In the genomic region with DNA sequence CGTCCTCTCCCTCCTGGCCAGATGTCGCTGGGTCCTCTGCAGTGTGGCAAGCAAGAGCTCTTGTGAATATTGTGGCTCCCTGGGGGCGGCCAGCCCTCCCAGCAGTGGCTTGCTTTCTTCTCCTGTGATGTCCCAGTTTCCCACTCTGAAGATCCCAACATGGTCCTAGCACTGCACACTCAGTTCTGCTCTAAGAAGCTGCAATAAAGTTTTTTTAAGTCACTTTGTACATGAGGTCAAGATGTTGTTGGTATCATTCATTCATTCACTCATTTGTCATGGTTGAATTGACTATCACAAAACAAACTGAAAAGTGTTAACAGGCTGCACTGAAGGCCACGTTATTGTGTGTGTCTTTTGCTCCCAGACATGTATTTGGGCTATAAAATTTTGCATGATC, we compare ENCODE assay signal across 25 cellular contexts. TPM values are rescaled to one million over a fixed set of nuclear protein-coding genes. Genes with fewer than 3 reads are reported as not detected.
DNase-seq lines count a peak whose midpoint lies in the region; ATAC-seq, FAIRE-seq and TF ChIP-seq lines count a peak whose summit lies in the region.
"Had no signal": no experiment of that assay in that cellular context is flagged by ENCODE, and none has a peak within 500 bp of the region (broad histone marks: within the 10 kb centered on the region; RNA-seq: fewer than 3 reads in every experiment).

No MANE protein-coding gene starts in this region.

- H3K27me3 ChIP-seq in K562 (ENCODE audit: control insufficient read depth in 2 of 2, insufficient read depth in 2 of 2, low read length in 2 of 2) = peaks cover 22 to 36% of the 10 kb centered on the region in 2 experiments
- peaks cover 22% of the 10 kb centered on the region for H3K27me3 ChIP-seq in osteoblast (ENCODE audit: insufficient read depth, low read length)
- no peaks in the 10 kb centered on the region for H3K27me3 ChIP-seq in thyroid gland
- H3K27me3 ChIP-seq: BLaER1 had no signal

- H3K9ac ChIP-seq in K562 (ENCODE audit: insufficient read depth in 1 of 2, low read depth in 2 of 2, low read length in 2 of 2) = no peak overlapping the region
- H3K9ac ChIP-seq: BLaER1, GM23248 had no signal

- H3K79me2 ChIP-seq in K562 (ENCODE audit: control insufficient read depth, insufficient read depth, low read length) (no peaks in the 10 kb centered on the region), osteoblast (ENCODE audit: insufficient read depth, low read length) (no peaks in the 10 kb centered on the region)

- H3K9me1 ChIP-seq in K562 (ENCODE audit: control insufficient read depth, insufficient read depth, low read length) = no peaks in the 10 kb centered on the region

- TF ChIP-seq POLR2A in K562 (conservative IDR thresholded peaks at IDR 0.05) = no peak
- TF ChIP-seq POLR2A in thyroid gland (IDR thresholded peaks at IDR 0.05) = no peak

- no peaks in the 10 kb centered on the region for H3K9me3 Mint-ChIP-seq in activated naive CD4-positive, alpha-beta T cell treated with anti-CD3 and anti-CD28 coated beads, Interleukin-2, amount 50 U/mL, for 24 hours
- H3K9me3 Mint-ChIP-seq: CD4-positive, alpha-beta T cell; CD8-positive, alpha-beta memory T cell; H9 had no signal

- H3K27ac ChIP-seq in K562 (ENCODE audit: extremely low read depth, low read depth, low read length) = no peak overlapping the region
- no peak overlapping the region for H3K27ac ChIP-seq in osteoblast (ENCODE audit: low read depth, low read length)
- no peak overlapping the region for H3K27ac ChIP-seq in thyroid gland
- H3K27ac ChIP-seq: 22Rv1, BLaER1, C4-2B, GM23248 had no signal

- DNase-seq in activated naive CD4-positive, alpha-beta T cell treated with anti-CD3 and anti-CD28 coated beads, Interleukin-2, amount 50 U/mL, for 16 hours = no peak
- DNase-seq in K562 (ENCODE audit: extremely low read depth in 1 of 4, low spot score in 3 of 4) = no peak
- DNase-seq in osteoblast (ENCODE audit: insufficient read length, low spot score, missing footprints) = peak; percentile 62
- no peak for DNase-seq in thyroid gland
- no peak for DNase-seq in activated CD8-positive, alpha-beta memory T cell treated with anti-CD3 and anti-CD28 coated beads for 24 hours
- DNase-seq: CD4-positive, alpha-beta T cell; CD8-positive, alpha-beta memory T cell; DMS 273 treated with DMSO at 0.1 percent for 48 hours; DMS79; EL; GDM1; GM23248; H9 had no signal

- no peak for TF ChIP-seq RAD21 in K562 (CRISPR knock-in tag; conservative IDR thresholded peaks at IDR 0.05 in 1 of 2, IDR thresholded peaks at IDR 0.05 in 1 of 2)

- peaks cover 3% of the 10 kb centered on the region for H3K27me3 Mint-ChIP-seq in activated naive CD4-positive, alpha-beta T cell treated with anti-CD3 and anti-CD28 coated beads, Interleukin-2, amount 50 U/mL, for 24 hours

- peak overlapping the region; percentile 26 for H3K27ac Mint-ChIP-seq in activated naive CD4-positive, alpha-beta T cell treated with anti-CD3 and anti-CD28 coated beads, Interleukin-2, amount 50 U/mL, for 24 hours
- H3K27ac Mint-ChIP-seq: B cell; CD4-positive, alpha-beta T cell; CD8-positive, alpha-beta memory T cell; H9 had no signal

- BruUV-seq in K562 (replicated peaks; lab: Mats Ljungman, UMichigan) = no TSS peak

- no peak overlapping the region for H3K4me3 Mint-ChIP-seq in activated naive CD4-positive, alpha-beta T cell treated with anti-CD3 and anti-CD28 coated beads, Interleukin-2, amount 50 U/mL, for 24 hours
- H3K4me3 Mint-ChIP-seq: B cell; CD4-positive, alpha-beta T cell; CD8-positive, alpha-beta memory T cell; H9 had no signal

- CTCF ChIA-PET in K562 (lab: Yijun Ruan, JAX; ENCODE audit: low intra/inter-chr PET ratio) = no interaction called here

- H3K9me3 ChIP-seq in K562 (replicated peaks; ENCODE audit: control insufficient read depth, insufficient read depth, low read depth, low read length) (no peaks in the 10 kb centered on the region), osteoblast (ENCODE audit: low read depth, low read length) (no peaks in the 10 kb centered on the region), thyroid gland (no peaks in the 10 kb centered on the region)
- H3K9me3 ChIP-seq: BLaER1 had no signal

- H4K20me1 ChIP-seq in K562 (replicated peaks; ENCODE audit: control insufficient read depth, insufficient read depth, low read length) = no peaks in the 10 kb centered on the region
- H4K20me1 ChIP-seq in osteoblast (ENCODE audit: insufficient read depth, low read length) = no peaks in the 10 kb centered on the region
- H4K20me1 ChIP-seq: BLaER1 had no signal

- 0% methylated on average over 4 of the region's 4 CpGs for WGBS in K562 (ENCODE audit: insufficient coverage, low coverage, missing lambda C conversion rate)
- 71 to 79% methylated on average over 4 of the region's 4 CpGs for WGBS in thyroid gland, 2 donors

- no peaks in the 10 kb centered on the region for H3K36me3 Mint-ChIP-seq in activated naive CD4-positive, alpha-beta T cell treated with anti-CD3 and anti-CD28 coated beads, Interleukin-2, amount 50 U/mL, for 24 hours
- H3K36me3 Mint-ChIP-seq: CD8-positive, alpha-beta memory T cell had no signal

- TF ChIP-seq CTCF in K562 (IDR thresholded peaks at IDR 0.05 in 2 of 3, conservative IDR thresholded peaks at IDR 0.05 in 1 of 3; ENCODE audit: insufficient read depth in 2 of 3, low read depth in 1 of 3, low read length in 3 of 3) (no peak), osteoblast (IDR thresholded peaks at IDR 0.05; ENCODE audit: extremely low read depth, low read depth, low read length) (no peak), thyroid gland (IDR thresholded peaks at IDR 0.05) (no peak)

- H3K36me3 ChIP-seq in K562 (ENCODE audit: control insufficient read depth, insufficient read depth, low read length) (no peaks in the 10 kb centered on the region), osteoblast (ENCODE audit: insufficient read depth, low read length) (no peaks in the 10 kb centered on the region), thyroid gland (no peaks in the 10 kb centered on the region)
- H3K36me3 ChIP-seq: BLaER1 had no signal

- no peak for TF ChIP-seq EP300 in K562 (IDR thresholded peaks at IDR 0.05; ENCODE audit: low read length)

- H3K4me2 ChIP-seq in K562 (ENCODE audit: insufficient read depth, low read length) (no peak overlapping the region), osteoblast (ENCODE audit: insufficient read depth, low read length) (no peak overlapping the region)
- H3K4me2 ChIP-seq: BLaER1 had no signal

- POLR2A ChIA-PET in K562 (lab: Yijun Ruan, JAX) = interaction anchor here (0.6 kb wide), 1 partner anchor 44 kb away, joined by 3 read pairs; no protein-coding TSS in a partner anchor

- no peak for ATAC-seq in K562
- ATAC-seq: GM12878, HCT116 had no signal

- H3K4me1 Mint-ChIP-seq in activated naive CD4-positive, alpha-beta T cell treated with anti-CD3 and anti-CD28 coated beads, Interleukin-2, amount 50 U/mL, for 24 hours = no peaks in the 10 kb centered on the region
- H3K4me1 Mint-ChIP-seq: B cell; CD8-positive, alpha-beta memory T cell had no signal

- H3K4me3 ChIP-seq in K562 = no peak overlapping the region
- no peak overlapping the region for H3K4me3 ChIP-seq in osteoblast (ENCODE audit: insufficient read depth, low read length)
- H3K4me3 ChIP-seq in thyroid gland (replicated peaks in 1 of 3) = no peak overlapping the region
- H3K4me3 ChIP-seq: BLaER1, GM12878, GM23248 had no signal

- intact Hi-C loops in K562 (cut with micrococcal nuclease) = no loop called here
- intact Hi-C loops in thyroid gland (cut with DNase I) = no loop called here

- in situ Hi-C loops in K562 (cut with MboI) = no loop called here

- peaks cover 15 to 20% of the 10 kb centered on the region in 2 experiments; a peak in 4 of 5 replicates for H3K4me1 ChIP-seq in K562 (replicated peaks in 1 of 2; ENCODE audit: control insufficient read depth in 2 of 2, insufficient read depth in 2 of 2, low read length in 2 of 2)
- H3K4me1 ChIP-seq in osteoblast (ENCODE audit: insufficient read depth, low read length) = no peaks in the 10 kb centered on the region
- no peaks in the 10 kb centered on the region for H3K4me1 ChIP-seq in thyroid gland

- no peak overlapping the region for H2AFZ ChIP-seq in K562 (ENCODE audit: low read depth, low read length)
- H2AFZ ChIP-seq in osteoblast (ENCODE audit: low read length) = no peak overlapping the region
- H2AFZ ChIP-seq: GM23248 had no signal

- no peak for FAIRE-seq in K562 (lab: Jason Lieb, UNC)
- FAIRE-seq: A204.1, D721Med, GM12878, GM19239 had no signal

RNA-seq across cellular contexts. Expression of a gene that starts 8.2 kb away (rescaled TPM):
- total RNA-seq in K562 (2011; cell fraction: chromatin; rRNA removed; ENCODE audit: low replicate concordance) = not detected in 2 replicates
- total RNA-seq in K562 (2011; cell fraction: nucleolus; rRNA removed) = not detected in 2 replicates
- not detected in 2 replicates for total RNA-seq in K562 (2011; cell fraction: nucleoplasm; rRNA removed)
- total RNA-seq in K562 (2014; rRNA removed) (not detected in 2 replicates), K562 (2014; rRNA removed; fragmentation: Illumina TruSeq; extraction: Trizol) (not detected in 2 replicates), K562 (2015; rRNA removed; fragmentation: Illumina TruSeq; extraction: Trizol) (not detected in 2 replicates), K562 (2021) (not detected in 2 replicates), osteoblast (not detected in 2 replicates), thyroid gland (not detected)
- polyA plus RNA-seq in K562 (2011; rRNA removed) (not detected in 2 replicates), K562 (2014; fragmentation: Illumina TruSeq; extraction: Trizol) (not detected in 2 replicates), K562 (2014; fragmentation: Nextera tagmentation; extraction: Ambion mirVana) (not detected), K562 (2014; rRNA removed) (not detected in 2 replicates)
- polyA plus RNA-seq in K562 (2011; cell fraction: cytosol; rRNA removed) = not detected in 2 replicates
- polyA plus RNA-seq in K562 (2011; cell fraction: nucleus; rRNA removed) = not detected in 2 replicates
- polyA plus RNA-seq in K562 (2012) = not detected in 2 replicates
- not detected in 2 replicates for polyA minus RNA-seq in K562 (2011; rRNA and poly(A)+ RNA removed)
- not detected in 2 replicates for polyA minus RNA-seq in K562 (2011; cell fraction: cytosol; rRNA and poly(A)+ RNA removed)
- not detected in 2 replicates for polyA minus RNA-seq in K562 (2011; cell fraction: nucleus; rRNA and poly(A)+ RNA removed)
- total RNA-seq: B cell; CD4-positive, alpha-beta T cell; CD8-positive, alpha-beta memory T cell; GM12878; GM23248; H4; H9 had no signal
- polyA plus RNA-seq: AG04450; CD8-positive, alpha-beta memory T cell; GM12878; GM23248 had no signal

RNA-seq across cellular contexts. Expression of a gene that starts 55.8 kb away (rescaled TPM):
- total RNA-seq in K562 (2011; cell fraction: chromatin; rRNA removed; ENCODE audit: low replicate concordance) = 0.37 and 0.81 TPM in 2 replicates
- 0.92 TPM in 1 of 2 replicates, not detected in the other for total RNA-seq in K562 (2011; cell fraction: nucleolus; rRNA removed)
- 0.66 TPM in 1 of 2 replicates, not detected in the other for total RNA-seq in K562 (2011; cell fraction: nucleoplasm; rRNA removed)
- total RNA-seq in K562 (2014; rRNA removed) (not detected in 2 replicates), K562 (2014; rRNA removed; fragmentation: Illumina TruSeq; extraction: Trizol) (not detected in 2 replicates), K562 (2015; rRNA removed; fragmentation: Illumina TruSeq; extraction: Trizol) (not detected in 2 replicates), K562 (2021) (0.33 TPM in 1 of 2 replicates, not detected in the other), osteoblast (not detected in 2 replicates), thyroid gland (under 1 TPM in 1 of 4 donors, not detected in 3; 0.45 TPM)
- polyA plus RNA-seq in K562 (2011; rRNA removed) (0.09 TPM in 1 of 2 replicates, not detected in the other), K562 (2014; fragmentation: Illumina TruSeq; extraction: Trizol) (not detected in 2 replicates), K562 (2014; fragmentation: Nextera tagmentation; extraction: Ambion mirVana) (under 1 TPM in 1 of 2 experiments, not detected in 1; 0.22 TPM), K562 (2014; rRNA removed) (not detected in 2 replicates)
- 0.15 and 1.3 TPM in 2 replicates for polyA plus RNA-seq in K562 (2011; cell fraction: cytosol; rRNA removed)
- polyA plus RNA-seq in K562 (2011; cell fraction: nucleus; rRNA removed) = 0.10 and 0.58 TPM in 2 replicates
- 0.04 and 0.17 TPM in 2 replicates for polyA plus RNA-seq in K562 (2012)
- polyA minus RNA-seq in K562 (2011; rRNA and poly(A)+ RNA removed) = not detected in 2 replicates
- polyA minus RNA-seq in K562 (2011; cell fraction: cytosol; rRNA and poly(A)+ RNA removed) = not detected in 2 replicates
- 0.27 TPM in 1 of 2 replicates, not detected in the other for polyA minus RNA-seq in K562 (2011; cell fraction: nucleus; rRNA and poly(A)+ RNA removed)
- total RNA-seq: GM23248 had no signal
- polyA plus RNA-seq: AG04450, GM23248 had no signal
